1 cellular context compared by ENCODE assay signal in genomic region chrX:20116575-20117240, GRCh38.
TF ChIP-seq lines count a peak whose summit lies in the region.

TSS of gene MAP7D2 (minus strand) at chrX:20116907. CDS start at chrX:20116879, 28 bp downstream.

TF ChIP-seq in A549, 52 proteins besides CTCF, POLR2A, EP300 and RAD21 (continued from another document):
- TF ChIP-seq PBX3 (IDR thresholded peaks at IDR 0.05) (no peak), GATA3 (IDR thresholded peaks at IDR 0.05; ENCODE audit: borderline replicate concordance) (no peak), TP53 (CRISPR knock-in tag; IDR thresholded peaks at IDR 0.05) (no peak), HES2 (IDR thresholded peaks at IDR 0.05) (no peak), MAX (IDR thresholded peaks at IDR 0.05) (peak; percentile 94), CBX2 (IDR thresholded peaks at IDR 0.05; ENCODE audit: borderline replicate concordance, low read depth) (no peak), RFX5 (IDR thresholded peaks at IDR 0.05) (no peak), RCOR1 (IDR thresholded peaks at IDR 0.05; ENCODE audit: low read depth, low read length) (no peak), CBX8 (IDR thresholded peaks at IDR 0.05) (no peak), FOSL2 (IDR thresholded peaks at IDR 0.05) (no peak), FOSL2 (CRISPR knock-in tag; IDR thresholded peaks at IDR 0.05) (no peak), HOXB13 (CRISPR knock-in tag; IDR thresholded peaks at IDR 0.05; ENCODE audit: low read depth) (no peak), HOXB5 (CRISPR knock-in tag; IDR thresholded peaks at IDR 0.05) (no peak), NFE2L2 (conservative IDR thresholded peaks at IDR 0.05; ENCODE audit: low read length) (no peak), MYC (IDR thresholded peaks at IDR 0.05; ENCODE audit: borderline replicate concordance, low read length) (no peak), KDM5A (IDR thresholded peaks at IDR 0.05) (no peak), ZFP36 (IDR thresholded peaks at IDR 0.05; ENCODE audit: borderline replicate concordance, partially characterized antibody) (no peak), ZNF302 (CRISPR knock-in tag; IDR thresholded peaks at IDR 0.05) (no peak)
